In the genomic region with DNA sequence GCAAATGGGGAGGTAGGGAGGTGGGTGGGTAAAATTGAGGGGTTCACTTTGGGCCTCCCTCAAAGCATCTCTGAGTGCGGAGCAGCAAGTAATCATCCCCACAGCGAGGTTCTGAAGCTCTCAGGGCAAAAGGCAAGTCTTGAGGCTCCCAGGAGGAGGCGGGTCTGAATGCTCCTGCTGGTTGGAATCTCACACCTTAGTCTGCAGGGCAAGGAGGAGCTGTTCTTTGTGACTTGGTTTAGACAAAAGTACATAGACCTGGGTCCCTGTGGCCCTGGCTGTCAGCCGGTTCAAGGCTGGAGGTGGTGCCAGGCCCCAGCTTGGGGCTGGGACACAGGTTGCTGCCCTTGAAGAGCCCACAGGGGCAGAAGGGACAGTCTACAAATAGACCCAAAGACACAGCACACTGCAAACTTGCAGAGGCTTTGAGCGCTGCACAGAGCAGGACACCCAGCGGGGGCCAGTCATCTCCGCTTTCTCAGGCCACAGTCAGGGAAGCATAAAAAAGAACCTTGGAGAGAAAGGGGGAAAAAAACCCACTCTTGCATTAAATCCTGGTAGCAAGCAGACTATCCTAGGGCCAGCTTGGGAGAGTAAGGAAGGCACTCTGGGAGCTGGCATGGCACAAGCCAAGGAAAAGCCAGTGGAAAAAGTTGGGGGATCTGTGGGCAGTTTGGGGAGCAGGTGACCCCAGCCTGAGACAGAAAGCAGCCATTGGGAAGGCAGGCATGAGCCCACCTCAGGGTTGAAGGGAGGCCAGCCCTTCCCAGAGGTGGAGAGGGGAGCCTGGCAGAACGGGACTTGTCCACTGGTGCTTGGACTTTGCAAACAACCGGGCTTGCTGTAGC, we compare ENCODE assay signal across 1 cellular context.
A peak's percentile ranks its signal among the peaks of the same experiment; 100 is the strongest.
TF ChIP-seq lines count a peak whose summit lies in the region.

No MANE protein-coding gene starts in this region.

TF ChIP-seq in K562, 482 proteins besides CTCF, POLR2A, EP300 and RAD21:
- TF ChIP-seq KAT7 (CRISPR knock-in tag; IDR thresholded peaks at IDR 0.05; ENCODE audit: borderline replicate concordance) (0 out of 2 replicates have a peak, but pooled peaks have one; percentile 41), ZNF583 (CRISPR knock-in tag; IDR thresholded peaks at IDR 0.05) (0 out of 2 replicates have a peak, but pooled peaks have one; percentile 38), RBBP5 (IDR thresholded peaks at IDR 0.05; ENCODE audit: borderline replicate concordance, insufficient read depth, low read length, poor library complexity, severe bottlenecking) (peak; percentile 56), NR2C1 (IDR thresholded peaks at IDR 0.05) (no peak), NR2C1 (tag; IDR thresholded peaks at IDR 0.05) (no peak), MAZ (CRISPR knock-in tag; conservative IDR thresholded peaks at IDR 0.05 in 1 of 2, IDR thresholded peaks at IDR 0.05 in 1 of 2) (peak in 1 of 2 experiments; percentile 17; a peak in 1 of 4 replicates), JUND (IDR thresholded peaks at IDR 0.05; ENCODE audit: borderline replicate concordance, low read depth, low read length) (0 out of 2 replicates have a peak, but pooled peaks have one; percentile 5), JUND (tag; IDR thresholded peaks at IDR 0.05; ENCODE audit: borderline replicate concordance, low read depth, low read length) (no peak), ZNF830 (CRISPR knock-in tag; IDR thresholded peaks at IDR 0.05) (no peak), CBFA2T3 (IDR thresholded peaks at IDR 0.05) (no peak), ZC3H11A (IDR thresholded peaks at IDR 0.05; ENCODE audit: low read depth, low read length) (0 out of 2 replicates have a peak, but pooled peaks have one; percentile 39), PYGO2 (tag; IDR thresholded peaks at IDR 0.05) (no peak), POLR2G (IDR thresholded peaks at IDR 0.05; ENCODE audit: low read depth, low read length) (peak; percentile 23; the same call in 1 of the 2 replicates), CHD1 (IDR thresholded peaks at IDR 0.05; ENCODE audit: low read length) (peak; percentile 94), FOXA1 (IDR thresholded peaks at IDR 0.05; ENCODE audit: borderline replicate concordance) (no peak), GABPB2 (CRISPR knock-in tag; conservative IDR thresholded peaks at IDR 0.05) (0 out of 2 replicates have a peak, but pooled peaks have one; percentile 38), ZNF197 (CRISPR knock-in tag; IDR thresholded peaks at IDR 0.05; ENCODE audit: low read depth) (0 out of 2 replicates have a peak, but pooled peaks have one; percentile 31), MECOM (CRISPR knock-in tag; IDR thresholded peaks at IDR 0.05) (0 out of 2 replicates have a peak, but pooled peaks have one; percentile 13), ESRRB (CRISPR knock-in tag; IDR thresholded peaks at IDR 0.05; ENCODE audit: borderline replicate concordance) (no peak), CREM (IDR thresholded peaks at IDR 0.05; ENCODE audit: low read depth) (no peak), TBP (optimal IDR thresholded peaks at IDR 0.05; ENCODE audit: low read depth, low read length) (peak; percentile 8), ZNF444 (CRISPR knock-in tag; IDR thresholded peaks at IDR 0.05) (no peak), GTF2E2 (tag; IDR thresholded peaks at IDR 0.05) (no peak)
- TF ChIP-seq, protein P1, sequence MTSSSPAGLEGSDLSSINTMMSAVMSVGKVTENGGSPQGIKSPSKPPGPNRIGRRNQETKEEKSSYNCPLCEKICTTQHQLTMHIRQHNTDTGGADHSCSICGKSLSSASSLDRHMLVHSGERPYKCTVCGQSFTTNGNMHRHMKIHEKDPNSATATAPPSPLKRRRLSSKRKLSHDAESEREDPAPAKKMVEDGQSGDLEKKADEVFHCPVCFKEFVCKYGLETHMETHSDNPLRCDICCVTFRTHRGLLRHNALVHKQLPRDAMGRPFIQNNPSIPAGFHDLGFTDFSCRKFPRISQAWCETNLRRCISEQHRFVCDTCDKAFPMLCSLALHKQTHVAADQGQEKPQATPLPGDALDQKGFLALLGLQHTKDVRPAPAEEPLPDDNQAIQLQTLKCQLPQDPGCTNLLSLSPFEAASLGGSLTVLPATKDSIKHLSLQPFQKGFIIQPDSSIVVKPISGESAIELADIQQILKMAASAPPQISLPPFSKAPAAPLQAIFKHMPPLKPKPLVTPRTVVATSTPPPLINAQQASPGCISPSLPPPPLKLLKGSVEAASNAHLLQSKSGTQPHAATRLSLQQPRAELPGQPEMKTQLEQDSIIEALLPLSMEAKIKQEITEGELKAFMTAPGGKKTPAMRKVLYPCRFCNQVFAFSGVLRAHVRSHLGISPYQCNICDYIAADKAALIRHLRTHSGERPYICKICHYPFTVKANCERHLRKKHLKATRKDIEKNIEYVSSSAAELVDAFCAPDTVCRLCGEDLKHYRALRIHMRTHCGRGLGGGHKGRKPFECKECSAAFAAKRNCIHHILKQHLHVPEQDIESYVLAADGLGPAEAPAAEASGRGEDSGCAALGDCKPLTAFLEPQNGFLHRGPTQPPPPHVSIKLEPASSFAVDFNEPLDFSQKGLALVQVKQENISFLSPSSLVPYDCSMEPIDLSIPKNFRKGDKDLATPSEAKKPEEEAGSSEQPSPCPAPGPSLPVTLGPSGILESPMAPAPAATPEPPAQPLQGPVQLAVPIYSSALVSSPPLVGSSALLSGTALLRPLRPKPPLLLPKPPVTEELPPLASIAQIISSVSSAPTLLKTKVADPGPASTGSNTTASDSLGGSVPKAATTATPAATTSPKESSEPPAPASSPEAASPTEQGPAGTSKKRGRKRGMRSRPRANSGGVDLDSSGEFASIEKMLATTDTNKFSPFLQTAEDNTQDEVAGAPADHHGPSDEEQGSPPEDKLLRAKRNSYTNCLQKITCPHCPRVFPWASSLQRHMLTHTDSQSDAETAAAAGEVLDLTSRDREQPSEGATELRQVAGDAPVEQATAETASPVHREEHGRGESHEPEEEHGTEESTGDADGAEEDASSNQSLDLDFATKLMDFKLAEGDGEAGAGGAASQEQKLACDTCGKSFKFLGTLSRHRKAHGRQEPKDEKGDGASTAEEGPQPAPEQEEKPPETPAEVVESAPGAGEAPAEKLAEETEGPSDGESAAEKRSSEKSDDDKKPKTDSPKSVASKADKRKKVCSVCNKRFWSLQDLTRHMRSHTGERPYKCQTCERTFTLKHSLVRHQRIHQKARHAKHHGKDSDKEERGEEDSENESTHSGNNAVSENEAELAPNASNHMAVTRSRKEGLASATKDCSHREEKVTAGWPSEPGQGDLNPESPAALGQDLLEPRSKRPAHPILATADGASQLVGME (CRISPR knock-in tag; IDR thresholded peaks at IDR 0.05) = 0 out of 2 replicates have a peak, but pooled peaks have one; percentile 34
- TF ChIP-seq, protein P2, sequence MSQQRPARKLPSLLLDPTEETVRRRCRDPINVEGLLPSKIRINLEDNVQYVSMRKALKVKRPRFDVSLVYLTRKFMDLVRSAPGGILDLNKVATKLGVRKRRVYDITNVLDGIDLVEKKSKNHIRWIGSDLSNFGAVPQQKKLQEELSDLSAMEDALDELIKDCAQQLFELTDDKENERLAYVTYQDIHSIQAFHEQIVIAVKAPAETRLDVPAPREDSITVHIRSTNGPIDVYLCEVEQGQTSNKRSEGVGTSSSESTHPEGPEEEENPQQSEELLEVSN (IDR thresholded peaks at IDR 0.05; ENCODE audit: borderline replicate concordance in 1 of 2, extremely low read depth in 1 of 2, insufficient read depth in 1 of 2, insufficient read length in 1 of 2, low read depth in 1 of 2, low read length in 1 of 2, poor library complexity in 1 of 2, severe bottlenecking in 1 of 2) = peak in 1 of 2 experiments; percentile 3
- TF ChIP-seq, protein P3, sequence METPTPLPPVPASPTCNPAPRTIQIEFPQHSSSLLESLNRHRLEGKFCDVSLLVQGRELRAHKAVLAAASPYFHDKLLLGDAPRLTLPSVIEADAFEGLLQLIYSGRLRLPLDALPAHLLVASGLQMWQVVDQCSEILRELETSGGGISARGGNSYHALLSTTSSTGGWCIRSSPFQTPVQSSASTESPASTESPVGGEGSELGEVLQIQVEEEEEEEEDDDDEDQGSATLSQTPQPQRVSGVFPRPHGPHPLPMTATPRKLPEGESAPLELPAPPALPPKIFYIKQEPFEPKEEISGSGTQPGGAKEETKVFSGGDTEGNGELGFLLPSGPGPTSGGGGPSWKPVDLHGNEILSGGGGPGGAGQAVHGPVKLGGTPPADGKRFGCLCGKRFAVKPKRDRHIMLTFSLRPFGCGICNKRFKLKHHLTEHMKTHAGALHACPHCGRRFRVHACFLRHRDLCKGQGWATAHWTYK (CRISPR knock-in tag; IDR thresholded peaks at IDR 0.05) = 0 out of 2 replicates have a peak, but pooled peaks have one; percentile 29
- TF ChIP-seq, protein P4, sequence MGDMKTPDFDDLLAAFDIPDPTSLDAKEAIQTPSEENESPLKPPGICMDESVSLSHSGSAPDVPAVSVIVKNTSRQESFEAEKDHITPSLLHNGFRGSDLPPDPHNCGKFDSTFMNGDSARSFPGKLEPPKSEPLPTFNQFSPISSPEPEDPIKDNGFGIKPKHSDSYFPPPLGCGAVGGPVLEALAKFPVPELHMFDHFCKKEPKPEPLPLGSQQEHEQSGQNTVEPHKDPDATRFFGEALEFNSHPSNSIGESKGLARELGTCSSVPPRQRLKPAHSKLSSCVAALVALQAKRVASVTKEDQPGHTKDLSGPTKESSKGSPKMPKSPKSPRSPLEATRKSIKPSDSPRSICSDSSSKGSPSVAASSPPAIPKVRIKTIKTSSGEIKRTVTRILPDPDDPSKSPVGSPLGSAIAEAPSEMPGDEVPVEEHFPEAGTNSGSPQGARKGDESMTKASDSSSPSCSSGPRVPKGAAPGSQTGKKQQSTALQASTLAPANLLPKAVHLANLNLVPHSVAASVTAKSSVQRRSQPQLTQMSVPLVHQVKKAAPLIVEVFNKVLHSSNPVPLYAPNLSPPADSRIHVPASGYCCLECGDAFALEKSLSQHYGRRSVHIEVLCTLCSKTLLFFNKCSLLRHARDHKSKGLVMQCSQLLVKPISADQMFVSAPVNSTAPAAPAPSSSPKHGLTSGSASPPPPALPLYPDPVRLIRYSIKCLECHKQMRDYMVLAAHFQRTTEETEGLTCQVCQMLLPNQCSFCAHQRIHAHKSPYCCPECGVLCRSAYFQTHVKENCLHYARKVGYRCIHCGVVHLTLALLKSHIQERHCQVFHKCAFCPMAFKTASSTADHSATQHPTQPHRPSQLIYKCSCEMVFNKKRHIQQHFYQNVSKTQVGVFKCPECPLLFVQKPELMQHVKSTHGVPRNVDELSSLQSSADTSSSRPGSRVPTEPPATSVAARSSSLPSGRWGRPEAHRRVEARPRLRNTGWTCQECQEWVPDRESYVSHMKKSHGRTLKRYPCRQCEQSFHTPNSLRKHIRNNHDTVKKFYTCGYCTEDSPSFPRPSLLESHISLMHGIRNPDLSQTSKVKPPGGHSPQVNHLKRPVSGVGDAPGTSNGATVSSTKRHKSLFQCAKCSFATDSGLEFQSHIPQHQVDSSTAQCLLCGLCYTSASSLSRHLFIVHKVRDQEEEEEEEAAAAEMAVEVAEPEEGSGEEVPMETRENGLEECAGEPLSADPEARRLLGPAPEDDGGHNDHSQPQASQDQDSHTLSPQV (IDR thresholded peaks at IDR 0.05) = 0 out of 2 replicates have a peak, but pooled peaks have one; percentile 9
- TF ChIP-seq, protein P5, sequence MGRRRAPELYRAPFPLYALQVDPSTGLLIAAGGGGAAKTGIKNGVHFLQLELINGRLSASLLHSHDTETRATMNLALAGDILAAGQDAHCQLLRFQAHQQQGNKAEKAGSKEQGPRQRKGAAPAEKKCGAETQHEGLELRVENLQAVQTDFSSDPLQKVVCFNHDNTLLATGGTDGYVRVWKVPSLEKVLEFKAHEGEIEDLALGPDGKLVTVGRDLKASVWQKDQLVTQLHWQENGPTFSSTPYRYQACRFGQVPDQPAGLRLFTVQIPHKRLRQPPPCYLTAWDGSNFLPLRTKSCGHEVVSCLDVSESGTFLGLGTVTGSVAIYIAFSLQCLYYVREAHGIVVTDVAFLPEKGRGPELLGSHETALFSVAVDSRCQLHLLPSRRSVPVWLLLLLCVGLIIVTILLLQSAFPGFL (CRISPR knock-in tag; IDR thresholded peaks at IDR 0.05) = no peak
- TF ChIP-seq, protein P6, sequence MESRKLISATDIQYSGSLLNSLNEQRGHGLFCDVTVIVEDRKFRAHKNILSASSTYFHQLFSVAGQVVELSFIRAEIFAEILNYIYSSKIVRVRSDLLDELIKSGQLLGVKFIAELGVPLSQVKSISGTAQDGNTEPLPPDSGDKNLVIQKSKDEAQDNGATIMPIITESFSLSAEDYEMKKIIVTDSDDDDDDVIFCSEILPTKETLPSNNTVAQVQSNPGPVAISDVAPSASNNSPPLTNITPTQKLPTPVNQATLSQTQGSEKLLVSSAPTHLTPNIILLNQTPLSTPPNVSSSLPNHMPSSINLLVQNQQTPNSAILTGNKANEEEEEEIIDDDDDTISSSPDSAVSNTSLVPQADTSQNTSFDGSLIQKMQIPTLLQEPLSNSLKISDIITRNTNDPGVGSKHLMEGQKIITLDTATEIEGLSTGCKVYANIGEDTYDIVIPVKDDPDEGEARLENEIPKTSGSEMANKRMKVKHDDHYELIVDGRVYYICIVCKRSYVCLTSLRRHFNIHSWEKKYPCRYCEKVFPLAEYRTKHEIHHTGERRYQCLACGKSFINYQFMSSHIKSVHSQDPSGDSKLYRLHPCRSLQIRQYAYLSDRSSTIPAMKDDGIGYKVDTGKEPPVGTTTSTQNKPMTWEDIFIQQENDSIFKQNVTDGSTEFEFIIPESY (CRISPR knock-in tag; IDR thresholded peaks at IDR 0.05) = peak; percentile 33; the same call in 1 of the 2 replicates
- TF ChIP-seq, protein P7, sequence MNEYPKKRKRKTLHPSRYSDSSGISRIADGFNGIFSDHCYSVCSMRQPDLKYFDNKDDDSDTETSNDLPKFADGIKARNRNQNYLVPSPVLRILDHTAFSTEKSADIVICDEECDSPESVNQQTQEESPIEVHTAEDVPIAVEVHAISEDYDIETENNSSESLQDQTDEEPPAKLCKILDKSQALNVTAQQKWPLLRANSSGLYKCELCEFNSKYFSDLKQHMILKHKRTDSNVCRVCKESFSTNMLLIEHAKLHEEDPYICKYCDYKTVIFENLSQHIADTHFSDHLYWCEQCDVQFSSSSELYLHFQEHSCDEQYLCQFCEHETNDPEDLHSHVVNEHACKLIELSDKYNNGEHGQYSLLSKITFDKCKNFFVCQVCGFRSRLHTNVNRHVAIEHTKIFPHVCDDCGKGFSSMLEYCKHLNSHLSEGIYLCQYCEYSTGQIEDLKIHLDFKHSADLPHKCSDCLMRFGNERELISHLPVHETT (CRISPR knock-in tag; conservative IDR thresholded peaks at IDR 0.05 in 1 of 2, IDR thresholded peaks at IDR 0.05 in 1 of 2) = peak in 1 of 2 experiments; percentile 18; a peak in 1 of 4 replicates
